In genomic region chr3:128133273-128133883, GRCh38 we compare ENCODE assay signal across 8 cellular contexts. TPM values are rescaled to one million over a fixed set of nuclear protein-coding genes. Genes with fewer than 3 reads are reported as not detected.
DNase-seq lines count a peak whose midpoint lies in the region; ATAC-seq, FAIRE-seq and TF ChIP-seq lines count a peak whose summit lies in the region.

No MANE protein-coding gene starts in this region.

- CTCF ChIA-PET in endothelial cell of umbilical vein (lab: Charles Lee): interaction anchor here (0.6 to 3.7 kb wide), 33 partner anchors 8 to 558 kb away, joined by 3 to 273 read pairs (median 5); partner anchors contain the start of gene RUVBL1

- no peak overlapping the region for H3K27ac Mint-ChIP-seq in nephron progenitor cell

- H4K20me1 ChIP-seq in endothelial cell of umbilical vein (replicated peaks; ENCODE audit: control insufficient read depth, extremely low read depth, insufficient read depth, low read length): no peaks in the 10 kb centered on the region

- FAIRE-seq in endothelial cell of umbilical vein (lab: Jason Lieb, UNC): peak; percentile 61

- no peaks in the 10 kb centered on the region for H3K79me2 ChIP-seq in endothelial cell of umbilical vein (ENCODE audit: control insufficient read depth, insufficient read depth, low read length)

- peaks cover 40% of the 10 kb centered on the region for H3K9me3 Mint-ChIP-seq in nephron progenitor cell

- no TSS peak for BruUV-seq in endothelial cell of umbilical vein (replicated peaks; lab: Mats Ljungman, UMichigan)

- dilution Hi-C loops in endothelial cell of umbilical vein (cut with MboI; ENCODE audit: extremely low pct_ligation_motif_present, low sequenced_read_pairs): no loop called here

- no peak for ATAC-seq in GM21390 (IDR thresholded peaks at IDR 0.05; ENCODE audit: unreplicated experiment)
- no peak for ATAC-seq in aorta (ENCODE audit: low FRiP score)

- WGBS in aorta, 2 donors: 58 to 69% methylated on average over 3 of the region's 3 CpGs

- H3K27ac ChIP-seq in WERI-Rb-1 (no peak overlapping the region), endothelial cell of umbilical vein (ENCODE audit: insufficient read depth, low read depth, low read length) (no peak overlapping the region), aorta (ENCODE audit: low read depth in 1 of 2, low read length in 2 of 2) (no peak overlapping the region)

- H3K4me1 ChIP-seq in endothelial cell of umbilical vein (ENCODE audit: control insufficient read depth, extremely low read depth, insufficient read depth, low read length): no peaks in the 10 kb centered on the region
- no peaks in the 10 kb centered on the region for H3K4me1 ChIP-seq in aorta (ENCODE audit: control insufficient read depth in 1 of 2, insufficient read depth in 2 of 2, low read length in 2 of 2)

- no peak overlapping the region for H3K4me3 Mint-ChIP-seq in nephron progenitor cell

- no peak overlapping the region for H2AFZ ChIP-seq in endothelial cell of umbilical vein (ENCODE audit: low read depth, low read length)

- no peak overlapping the region for H3K4me2 ChIP-seq in endothelial cell of umbilical vein (ENCODE audit: insufficient read depth, low read length)

- TF ChIP-seq CTCF in WERI-Rb-1 (IDR thresholded peaks at IDR 0.05; ENCODE audit: low read depth, low read length) (peak; percentile 75), endothelial cell of umbilical vein (IDR thresholded peaks at IDR 0.05; ENCODE audit: extremely low read depth in 1 of 2, insufficient read depth in 1 of 2, low read depth in 1 of 2, low read length in 2 of 2) (peak; percentile 67 to 78), nephron progenitor cell (IDR thresholded peaks at IDR 0.05) (peak; percentile 15)

- POLR2A ChIA-PET in endothelial cell of umbilical vein (lab: Charles Lee): interaction anchor here (1.4 to 1.5 kb wide), 2 partner anchors 10 to 38 kb away, joined by 3 to 4 read pairs; partner anchors contain the start of gene RUVBL1

- no peaks in the 10 kb centered on the region for H3K36me3 ChIP-seq in WERI-Rb-1
- H3K36me3 ChIP-seq in endothelial cell of umbilical vein (ENCODE audit: control insufficient read depth in 2 of 2, extremely low read depth in 1 of 2, insufficient read depth in 2 of 2, low read length in 2 of 2): no peaks in the 10 kb centered on the region
- no peaks in the 10 kb centered on the region for H3K36me3 ChIP-seq in aorta (ENCODE audit: control insufficient read depth in 1 of 2, insufficient read depth in 2 of 2, low read length in 1 of 2)

- no peaks in the 10 kb centered on the region for H3K4me1 Mint-ChIP-seq in nephron progenitor cell

- peaks cover 4% of the 10 kb centered on the region for H3K36me3 Mint-ChIP-seq in nephron progenitor cell (ENCODE audit: low read depth)

- no peaks in the 10 kb centered on the region for H3K9me3 ChIP-seq in WERI-Rb-1 (ENCODE audit: severe bottlenecking)
- no peaks in the 10 kb centered on the region for H3K9me3 ChIP-seq in endothelial cell of umbilical vein (replicated peaks; ENCODE audit: control insufficient read depth, insufficient read depth, low read length)
- peaks cover 2% of the 10 kb centered on the region for H3K9me3 ChIP-seq in aorta (ENCODE audit: control insufficient read depth, low read length)

- no peaks in the 10 kb centered on the region for H3K27me3 ChIP-seq in WERI-Rb-1 (ENCODE audit: insufficient read depth, low read depth, severe bottlenecking)
- peaks cover 16 to 18% of the 10 kb centered on the region in 2 experiments for H3K27me3 ChIP-seq in endothelial cell of umbilical vein (ENCODE audit: control insufficient read depth in 2 of 2, insufficient read depth in 2 of 2, low read length in 2 of 2)
- H3K27me3 ChIP-seq in aorta (ENCODE audit: control insufficient read depth in 1 of 2, insufficient read depth in 2 of 2, low read length in 1 of 2): no peaks in the 10 kb centered on the region

- H3K27me3 Mint-ChIP-seq in nephron progenitor cell (ENCODE audit: low read depth, poor library complexity): peaks cover 49% of the 10 kb centered on the region

- intact Hi-C loops in endothelial cell of umbilical vein (cut with micrococcal nuclease) (loop anchor here (1.0 to 5.0 kb wide), 3 partner anchors 38 to 481 kb away; no protein-coding TSS in a partner anchor), aorta (cut with DNase I) (loop anchor here in 1 of 2 donors (2.0 to 5.0 kb wide), 2 partner anchors 25 to 36 kb away; no protein-coding TSS in a partner anchor)

- no peak overlapping the region for H3K9ac ChIP-seq in endothelial cell of umbilical vein (replicated peaks; ENCODE audit: extremely low read depth, insufficient read depth, low read length)

- DNase-seq in NCI-H1436 (lab: John Stamatoyannopoulos, UW) (peak; percentile 11), NCI-H1436 treated with DMSO at 0.1 percent for 48 hours (lab: John Stamatoyannopoulos, UW) (no peak), NCI-H1105 treated with DMSO at 0.1 percent for 48 hours (lab: John Stamatoyannopoulos, UW) (peak; percentile 69), WERI-Rb-1 (peak; percentile 59), endothelial cell of umbilical vein (ENCODE audit: low read depth, low spot score) (peak; percentile 76), nephron progenitor cell (no peak), aorta (no peak)

- H3K9me1 ChIP-seq in endothelial cell of umbilical vein (replicated peaks; ENCODE audit: control insufficient read depth, extremely low read depth, insufficient read depth, low read length): no peaks in the 10 kb centered on the region

- H3K4me3 ChIP-seq in WERI-Rb-1 (ENCODE audit: low read depth, low read length): no peak overlapping the region
- H3K4me3 ChIP-seq in endothelial cell of umbilical vein (replicated peaks in 1 of 3; ENCODE audit: insufficient read depth in 1 of 3, low read depth in 1 of 3, low read length in 3 of 3): no peak overlapping the region
- no peak overlapping the region for H3K4me3 ChIP-seq in aorta (ENCODE audit: low read length in 2 of 2)

- no peak for TF ChIP-seq POLR2A in endothelial cell of umbilical vein (IDR thresholded peaks at IDR 0.05; ENCODE audit: low read depth, low read length)

TF ChIP-seq in endothelial cell of umbilical vein, 7 proteins besides CTCF, POLR2A, EP300 and RAD21:
- TF ChIP-seq GATA2 (IDR thresholded peaks at IDR 0.05; ENCODE audit: insufficient read depth, insufficient read length, low read depth, low read length) (no peak), JUN (IDR thresholded peaks at IDR 0.05; ENCODE audit: borderline replicate concordance, insufficient read depth, insufficient read length, low read depth) (no peak), MYC (IDR thresholded peaks at IDR 0.05; ENCODE audit: low read depth, low read length) (no peak), EZH2 (IDR thresholded peaks at IDR 0.05; ENCODE audit: borderline replicate concordance, low read depth, low read length, severe bottlenecking) (no peak), POLR2AphosphoS5 (IDR thresholded peaks at IDR 0.05; ENCODE audit: insufficient read depth, low read depth, low read length) (no peak), MAX (IDR thresholded peaks at IDR 0.05; ENCODE audit: insufficient read depth, insufficient read length) (no peak), FOS (IDR thresholded peaks at IDR 0.05; ENCODE audit: borderline replicate concordance, insufficient read depth, low read length) (no peak)

RNA-seq across cellular contexts. Expression of gene RUVBL1, which starts 9.8 kb away (rescaled TPM):
- total RNA-seq in endothelial cell of umbilical vein (57.0 and 58.5 TPM in 2 replicates), aorta (10 to 100 TPM; 15.4 to 17.5 TPM)
- polyA plus RNA-seq in endothelial cell of umbilical vein (42.9 and 52.5 TPM in 2 replicates), aorta (10 to 100 TPM; 12.3 to 18.5 TPM)
- 72.7 and 90.5 TPM in 2 replicates for polyA plus RNA-seq in endothelial cell of umbilical vein (2011; cell fraction: cytosol; rRNA removed)
- polyA plus RNA-seq in endothelial cell of umbilical vein (2011; cell fraction: nucleus; rRNA removed): 45.8 and 50.0 TPM in 2 replicates
- 60.0 and 79.1 TPM in 2 replicates for polyA plus RNA-seq in endothelial cell of umbilical vein (2012)
- 37.5 and 48.3 TPM in 2 replicates for polyA minus RNA-seq in endothelial cell of umbilical vein
- 60.8 TPM for polyA minus RNA-seq in endothelial cell of umbilical vein (2011; cell fraction: cytosol; rRNA and poly(A)+ RNA removed)
- polyA minus RNA-seq in endothelial cell of umbilical vein (2011; cell fraction: nucleus; rRNA and poly(A)+ RNA removed): 17.9 and 20.0 TPM in 2 replicates

RNA-seq across cellular contexts. Expression of gene EEFSEC, which starts 19.9 kb away (rescaled TPM):
- 12.0 and 13.1 TPM in 2 replicates for total RNA-seq in endothelial cell of umbilical vein
- 14.5 and 18.7 TPM in 2 replicates for polyA plus RNA-seq in endothelial cell of umbilical vein
- polyA plus RNA-seq in endothelial cell of umbilical vein (2011; cell fraction: cytosol; rRNA removed): 11.5 and 12.5 TPM in 2 replicates
- 9.9 and 10.4 TPM in 2 replicates for polyA plus RNA-seq in endothelial cell of umbilical vein (2011; cell fraction: nucleus; rRNA removed)
- polyA plus RNA-seq in endothelial cell of umbilical vein (2012): 5.9 and 10.5 TPM in 2 replicates
- 8.9 and 11.8 TPM in 2 replicates for polyA minus RNA-seq in endothelial cell of umbilical vein
- 17.4 TPM for polyA minus RNA-seq in endothelial cell of umbilical vein (2011; cell fraction: cytosol; rRNA and poly(A)+ RNA removed)
- 10.9 and 12.7 TPM in 2 replicates for polyA minus RNA-seq in endothelial cell of umbilical vein (2011; cell fraction: nucleus; rRNA and poly(A)+ RNA removed)
- 10 to 100 TPM in 1 of 2 donors, 1 to 10 TPM in 1; 9.8 to 13.5 TPM for total RNA-seq in aorta
- polyA plus RNA-seq in aorta: 10 to 100 TPM in 1 of 2 donors, 1 to 10 TPM in 1; 3.5 to 18.8 TPM

Comparison
In these comparisons a context has a peak if more than half of its experiments do, and no peak if none do; other contexts are left out.
1. DNase-seq: peak in NCI-H1436 (single experiment), NCI-H1105 treated with DMSO at 0.1 percent for 48 hours (single experiment), WERI-Rb-1 (single experiment) and endothelial cell of umbilical vein (single experiment); none in NCI-H1436 treated with DMSO at 0.1 percent for 48 hours (single experiment), nephron progenitor cell (single experiment) and aorta (0 of 2).
2. CTCF ChIP-seq: peak in every context shown above with its lines; median percentile 75 in WERI-Rb-1; 72 in endothelial cell of umbilical vein; 15 in nephron progenitor cell.